ENCODE assay signal across 23 cellular contexts in the genomic region with DNA sequence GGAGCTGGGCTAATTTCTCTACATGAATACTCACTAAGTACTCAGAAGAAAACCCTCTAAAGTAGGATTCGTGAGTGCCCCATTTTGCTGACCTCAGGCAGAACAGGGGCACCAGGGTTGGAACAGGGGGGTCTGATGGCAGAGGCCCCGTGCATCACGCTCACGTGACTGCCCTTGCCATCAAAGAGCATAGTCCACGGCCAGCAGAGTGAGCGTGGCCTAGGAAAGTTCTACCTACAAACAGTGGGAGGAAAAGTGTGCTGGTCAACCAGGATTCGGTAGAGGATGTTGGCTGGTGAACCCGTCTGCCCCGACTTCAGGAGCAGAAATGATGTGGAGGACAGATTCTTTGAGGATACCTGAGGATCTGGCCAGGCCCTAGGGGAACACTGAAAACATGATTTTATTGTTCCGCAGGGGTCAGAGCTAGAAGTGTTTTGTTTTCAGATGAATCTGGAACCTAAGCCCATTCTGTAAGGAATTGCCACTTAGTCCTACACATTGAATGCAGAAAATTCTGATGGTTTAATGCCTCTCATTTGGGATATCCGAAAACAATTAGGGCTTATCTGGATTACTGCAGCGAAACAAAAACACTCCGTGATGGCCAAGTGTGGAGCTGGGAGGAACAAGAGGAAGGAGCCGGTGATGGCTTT.
A peak's percentile ranks its signal among the peaks of the same experiment; 100 is the strongest.
DNase-seq lines count a peak whose midpoint lies in the region; ATAC-seq and TF ChIP-seq lines count a peak whose summit lies in the region.
"Had no signal": no experiment of that assay in that cellular context is flagged by ENCODE, and none has a peak within 500 bp of the region (broad histone marks: within the 10 kb centered on the region; RNA-seq: fewer than 3 reads in every experiment).

No MANE protein-coding gene starts in this region.

- POLR2A ChIA-PET in PC-3 (lab: Charles Lee; ENCODE audit: unreplicated experiment) = interaction anchor here (0.7 to 1.1 kb wide), 3 partner anchors 9 to 66 kb away, joined by 3 read pairs; no protein-coding TSS in a partner anchor
- POLR2A ChIA-PET in activated CD4-positive, alpha-beta memory T cell treated with anti-CD3 and anti-CD28 coated beads for 36 hours (lab: Charles Lee) = no interaction called here

- no peaks in the 10 kb centered on the region for H3K36me3 Mint-ChIP-seq in activated CD4-positive, alpha-beta memory T cell treated with anti-CD3 and anti-CD28 coated beads for 36 hours
- H3K36me3 Mint-ChIP-seq in GM23338 (ENCODE audit: low read depth) = no peaks in the 10 kb centered on the region; the same call in 2 of the 3 replicates
- no peaks in the 10 kb centered on the region for H3K36me3 Mint-ChIP-seq in activated T-helper 2 cell treated with anti-CD3 and anti-CD28 coated beads, Interferon-gamma antibody, Interleukin-2, Interleukin-4, amounts not matched to agents 10 μg/mL and 5 μg/mL and 100 μg/mL, durations not matched to agents 14 hours and 24 hours and 36 hours (ENCODE audit: low read depth)
- H3K36me3 Mint-ChIP-seq: activated naive CD8-positive, alpha-beta T cell; neural progenitor cell; stimulated activated effector memory CD8-positive, alpha-beta T cell treated with anti-CD3 and anti-CD28 coated beads, Interleukin-12 subunit alpha, Interleukin-12 subunit beta, amount 100 ng/mL, for 72 hours had no signal

- H3K27ac ChIP-seq in PC-3 (ENCODE audit: low read length) (peak overlapping the region; percentile 97), mammary epithelial cell (ENCODE audit: insufficient read depth, low read depth, low read length) (peak overlapping the region; percentile 77), liver (ENCODE audit: low read depth in 1 of 2, low read length in 2 of 2) (peak overlapping the region; percentile 72 to 86), smooth muscle cell (ENCODE audit: low read depth) (peak overlapping the region; percentile 97), GM23338 (ENCODE audit: low read depth) (no peak overlapping the region)
- H3K27ac ChIP-seq: colonic mucosa, neural progenitor cell, thyroid gland, VCaP had no signal

- no peak overlapping the region for H3K27ac Mint-ChIP-seq in activated CD4-positive, alpha-beta memory T cell treated with anti-CD3 and anti-CD28 coated beads for 36 hours
- H3K27ac Mint-ChIP-seq in GM23338 = no peak overlapping the region
- H3K27ac Mint-ChIP-seq in activated T-helper 2 cell treated with anti-CD3 and anti-CD28 coated beads, Interferon-gamma antibody, Interleukin-2, Interleukin-4, amounts not matched to agents 10 μg/mL and 5 μg/mL and 100 μg/mL, durations not matched to agents 14 hours and 24 hours and 36 hours = no peak overlapping the region
- H3K27ac Mint-ChIP-seq: activated naive CD8-positive, alpha-beta T cell; activated T-cell treated with anti-CD3 and anti-CD28 coated beads, Interleukin-2, amount 50 U/mL, for 24 hours; neural progenitor cell; stimulated activated effector memory CD8-positive, alpha-beta T cell treated with anti-CD3 and anti-CD28 coated beads, Interleukin-12 subunit alpha, Interleukin-12 subunit beta, amount 100 ng/mL, for 72 hours; T-helper 1 cell treated with Interleukin-12 subunit alpha and Interleukin-12 subunit beta and Interleukin-4 antibody, amounts not matched to agents 30 μg/mL and 1 μg/mL, for 36 hours had no signal

- H3K9me3 Mint-ChIP-seq in activated CD4-positive, alpha-beta memory T cell treated with anti-CD3 and anti-CD28 coated beads for 36 hours = no peaks in the 10 kb centered on the region
- H3K9me3 Mint-ChIP-seq in GM23338 = peaks cover 3% of the 10 kb centered on the region; the same call in 2 of the 3 replicates
- H3K9me3 Mint-ChIP-seq in activated T-helper 2 cell treated with anti-CD3 and anti-CD28 coated beads, Interferon-gamma antibody, Interleukin-2, Interleukin-4, amounts not matched to agents 10 μg/mL and 5 μg/mL and 100 μg/mL, durations not matched to agents 14 hours and 24 hours and 36 hours = no peaks in the 10 kb centered on the region
- H3K9me3 Mint-ChIP-seq: activated T-cell treated with anti-CD3 and anti-CD28 coated beads, Interleukin-2, amount 50 U/mL, for 24 hours; T-helper 1 cell treated with Interleukin-12 subunit alpha and Interleukin-12 subunit beta and Interleukin-4 antibody, amounts not matched to agents 30 μg/mL and 1 μg/mL, for 36 hours had no signal

- H3K9ac ChIP-seq in PC-3 (ENCODE audit: low read length) = peak overlapping the region; percentile 81
- no peak overlapping the region for H3K9ac ChIP-seq in mammary epithelial cell (ENCODE audit: insufficient read depth, low read length)
- H3K9ac ChIP-seq in liver (ENCODE audit: low read depth in 1 of 2, low read length in 2 of 2) = no peak overlapping the region
- H3K9ac ChIP-seq in smooth muscle cell (ENCODE audit: low read depth) = peak overlapping the region; percentile 24
- H3K9ac ChIP-seq: neural progenitor cell had no signal

- no peaks in the 10 kb centered on the region for H3K4me1 Mint-ChIP-seq in activated CD4-positive, alpha-beta memory T cell treated with anti-CD3 and anti-CD28 coated beads for 36 hours (ENCODE audit: low read depth)
- no peaks in the 10 kb centered on the region for H3K4me1 Mint-ChIP-seq in GM23338
- H3K4me1 Mint-ChIP-seq in activated T-helper 2 cell treated with anti-CD3 and anti-CD28 coated beads, Interferon-gamma antibody, Interleukin-2, Interleukin-4, amounts not matched to agents 10 μg/mL and 5 μg/mL and 100 μg/mL, durations not matched to agents 14 hours and 24 hours and 36 hours (ENCODE audit: low read depth) = no peaks in the 10 kb centered on the region
- H3K4me1 Mint-ChIP-seq: neural progenitor cell; stimulated activated effector memory CD8-positive, alpha-beta T cell treated with anti-CD3 and anti-CD28 coated beads, Interleukin-12 subunit alpha, Interleukin-12 subunit beta, amount 100 ng/mL, for 72 hours had no signal

- TSS peak; percentile 95 for BruUV-seq in PC-3 (replicated peaks; lab: Mats Ljungman, UMichigan)
- BruUV-seq in mammary epithelial cell (replicated peaks; lab: Mats Ljungman, UMichigan) = TSS peak; percentile 81

- no peaks in the 10 kb centered on the region for H3K9me3 ChIP-seq in PC-3 (ENCODE audit: low read length)
- no peaks in the 10 kb centered on the region for H3K9me3 ChIP-seq in mammary epithelial cell (replicated peaks; ENCODE audit: insufficient read depth, low read length)
- H3K9me3 ChIP-seq in liver (ENCODE audit: control insufficient read depth in 4 of 4, low read length in 3 of 4) = no peaks in the 10 kb centered on the region
- no peaks in the 10 kb centered on the region for H3K9me3 ChIP-seq in smooth muscle cell (replicated peaks; ENCODE audit: low read depth)
- H3K9me3 ChIP-seq: body of pancreas, colonic mucosa, thyroid gland had no signal

- peak overlapping the region; percentile 37; the same call in 1 of the 2 replicates for H3K4me3 ChIP-seq in PC-3 (ENCODE audit: low read length)
- no peak overlapping the region for H3K4me3 ChIP-seq in mammary epithelial cell (replicated peaks in 1 of 3; ENCODE audit: insufficient read depth in 1 of 3, low read depth in 2 of 3, low read length in 3 of 3)
- no peak overlapping the region for H3K4me3 ChIP-seq in liver (ENCODE audit: low read depth in 1 of 3, low read length in 3 of 3)
- H3K4me3 ChIP-seq in smooth muscle cell = no peak overlapping the region
- H3K4me3 ChIP-seq in GM23338 = no peak overlapping the region
- H3K4me3 ChIP-seq: body of pancreas, colonic mucosa, neural progenitor cell, thyroid gland had no signal

- no peaks in the 10 kb centered on the region for H3K36me3 ChIP-seq in PC-3 (ENCODE audit: low read depth, low read length)
- H3K36me3 ChIP-seq in mammary epithelial cell (ENCODE audit: insufficient read depth, low read length) = no peaks in the 10 kb centered on the region
- H3K36me3 ChIP-seq in liver (ENCODE audit: control insufficient read depth in 4 of 4, insufficient read depth in 3 of 4, low read depth in 1 of 4, low read length in 3 of 4) = no peaks in the 10 kb centered on the region
- no peaks in the 10 kb centered on the region for H3K36me3 ChIP-seq in smooth muscle cell (ENCODE audit: low read depth)
- no peaks in the 10 kb centered on the region for H3K36me3 ChIP-seq in GM23338 (ENCODE audit: insufficient read depth)
- H3K36me3 ChIP-seq: colonic mucosa, neural progenitor cell, thyroid gland had no signal

- ATAC-seq in PC-3 = peak; percentile 1
- ATAC-seq in GM23338 = no peak

- H3K9me2 ChIP-seq in PC-3 (replicated peaks; ENCODE audit: low read length) (no peaks in the 10 kb centered on the region), GM23338 (ENCODE audit: insufficient read depth) (no peaks in the 10 kb centered on the region)

- H2AFZ ChIP-seq in PC-3 (ENCODE audit: low read length) (0 out of 2 replicates have a peak overlapping the region, but pooled peaks have one; percentile 10), mammary epithelial cell (ENCODE audit: low read depth, low read length) (peak overlapping the region; percentile 57), smooth muscle cell (ENCODE audit: low read depth) (no peak overlapping the region), GM23338 (no peak overlapping the region)
- H2AFZ ChIP-seq: neural progenitor cell had no signal

- in situ Hi-C loops in mammary epithelial cell (cut with MboI; ENCODE audit: low sequenced_read_pairs in 2 of 2) = loop anchor here in 1 of 2 donors (5.0 kb wide), 1 partner anchor 34 kb away; no protein-coding TSS in a partner anchor

- peaks cover 45% of the 10 kb centered on the region for H3K4me1 ChIP-seq in PC-3 (ENCODE audit: insufficient read depth, low read length)
- H3K4me1 ChIP-seq in mammary epithelial cell (ENCODE audit: insufficient read depth, low read length) = peaks cover 26% of the 10 kb centered on the region
- peaks cover 3 to 17% (median 12%) of the 10 kb centered on the region in 4 donors for H3K4me1 ChIP-seq in liver (ENCODE audit: control insufficient read depth in 4 of 4, insufficient read depth in 4 of 4, low read length in 3 of 4)
- H3K4me1 ChIP-seq in smooth muscle cell (ENCODE audit: low read depth) = peaks cover 3% of the 10 kb centered on the region
- no peaks in the 10 kb centered on the region for H3K4me1 ChIP-seq in GM23338 (ENCODE audit: insufficient read depth)
- H3K4me1 ChIP-seq: colonic mucosa, neural progenitor cell had no signal

- DNase-seq in PC-3 (no peak), mammary epithelial cell (no peak), smooth muscle cell (lab: John Stamatoyannopoulos, UW; ENCODE audit: unreplicated experiment) (no peak), GM23338 (ENCODE audit: low spot score) (no peak)
- DNase-seq in activated CD4-positive, alpha-beta memory T cell treated with anti-CD3 and anti-CD28 coated beads for 36 hours = no peak
- DNase-seq in activated T-helper 2 cell treated with anti-CD3 and anti-CD28 coated beads, Interferon-gamma antibody, Interleukin-2, Interleukin-4, amounts not matched to agents 10 μg/mL and 5 μg/mL and 100 μg/mL, durations not matched to agents 14 hours and 24 hours and 36 hours (ENCODE audit: low spot score) = no peak
- DNase-seq: activated CD4-positive, alpha-beta T cell treated with anti-CD3 and anti-CD28 coated beads, Interleukin-2, amount 50 U/mL, for 4 hours; activated T-cell treated with anti-CD3 and anti-CD28 coated beads, Interleukin-2, amount 50 U/mL, for 24 hours; colonic mucosa; midbrain; NCI-H1105 treated with DMSO at 0.1 percent for 48 hours; NCI-H2107; NCI-H510A treated with DMSO at 0.1 percent for 48 hours; retina; SHP77 treated with DMSO at 0.1 percent for 48 hours; thyroid gland had no signal

- CTCF ChIA-PET in PC-3 (lab: Charles Lee) = interaction anchor here (0.6 to 0.7 kb wide), 2 partner anchors 10 to 11 kb away, joined by 3 read pairs; no protein-coding TSS in a partner anchor
- CTCF ChIA-PET in mammary epithelial cell (lab: Charles Lee; ENCODE audit: low non-redundant PET) = no interaction called here
- CTCF ChIA-PET in activated CD4-positive, alpha-beta memory T cell treated with anti-CD3 and anti-CD28 coated beads for 36 hours (lab: Charles Lee) = no interaction called here

- TF ChIP-seq RAD21 in liver (IDR thresholded peaks at IDR 0.05) = no peak

- no peak overlapping the region for H3K4me3 Mint-ChIP-seq in activated CD4-positive, alpha-beta memory T cell treated with anti-CD3 and anti-CD28 coated beads for 36 hours
- no peak overlapping the region for H3K4me3 Mint-ChIP-seq in GM23338
- no peak overlapping the region for H3K4me3 Mint-ChIP-seq in activated T-helper 2 cell treated with anti-CD3 and anti-CD28 coated beads, Interferon-gamma antibody, Interleukin-2, Interleukin-4, amounts not matched to agents 10 μg/mL and 5 μg/mL and 100 μg/mL, durations not matched to agents 14 hours and 24 hours and 36 hours (ENCODE audit: low read depth)
- H3K4me3 Mint-ChIP-seq: activated naive CD8-positive, alpha-beta T cell; activated T-cell treated with anti-CD3 and anti-CD28 coated beads, Interleukin-2, amount 50 U/mL, for 24 hours; neural progenitor cell; stimulated activated effector memory CD8-positive, alpha-beta T cell treated with anti-CD3 and anti-CD28 coated beads, Interleukin-12 subunit alpha, Interleukin-12 subunit beta, amount 100 ng/mL, for 72 hours; T-helper 1 cell treated with Interleukin-12 subunit alpha and Interleukin-12 subunit beta and Interleukin-4 antibody, amounts not matched to agents 30 μg/mL and 1 μg/mL, for 36 hours had no signal

- no peaks in the 10 kb centered on the region for H3K27me3 ChIP-seq in PC-3 (ENCODE audit: low read length)
- H3K27me3 ChIP-seq in mammary epithelial cell (ENCODE audit: insufficient read depth, low read length) = no peaks in the 10 kb centered on the region
- no peaks in the 10 kb centered on the region for H3K27me3 ChIP-seq in liver (ENCODE audit: control insufficient read depth in 4 of 4, insufficient read depth in 4 of 4, low read length in 3 of 4)
- no peaks in the 10 kb centered on the region for H3K27me3 ChIP-seq in smooth muscle cell (ENCODE audit: low read depth)
- H3K27me3 ChIP-seq in GM23338 (ENCODE audit: insufficient read depth) = no peaks in the 10 kb centered on the region
- H3K27me3 ChIP-seq: body of pancreas, colonic mucosa, neural progenitor cell, thyroid gland had no signal

- H3K79me2 ChIP-seq in PC-3 (ENCODE audit: low read length) (no peaks in the 10 kb centered on the region), mammary epithelial cell (ENCODE audit: insufficient read depth, low read length) (no peaks in the 10 kb centered on the region), smooth muscle cell (ENCODE audit: low read depth) (no peaks in the 10 kb centered on the region), GM23338 (replicated peaks; ENCODE audit: insufficient read depth) (no peaks in the 10 kb centered on the region)

- H3K27me3 Mint-ChIP-seq in activated CD4-positive, alpha-beta memory T cell treated with anti-CD3 and anti-CD28 coated beads for 36 hours = peaks cover 2% of the 10 kb centered on the region
- H3K27me3 Mint-ChIP-seq in GM23338 (ENCODE audit: insufficient read depth, low read depth, poor library complexity) = peaks cover 6% of the 10 kb centered on the region
- H3K27me3 Mint-ChIP-seq in activated T-helper 2 cell treated with anti-CD3 and anti-CD28 coated beads, Interferon-gamma antibody, Interleukin-2, Interleukin-4, amounts not matched to agents 10 μg/mL and 5 μg/mL and 100 μg/mL, durations not matched to agents 14 hours and 24 hours and 36 hours (ENCODE audit: low read depth) = peaks cover 4% of the 10 kb centered on the region
- H3K27me3 Mint-ChIP-seq: activated naive CD8-positive, alpha-beta T cell had no signal

- H4K20me1 ChIP-seq in PC-3 (ENCODE audit: low read length) (no peaks in the 10 kb centered on the region), mammary epithelial cell (ENCODE audit: insufficient read depth, low read length) (no peaks in the 10 kb centered on the region), smooth muscle cell (ENCODE audit: low read depth) (no peaks in the 10 kb centered on the region), GM23338 (replicated peaks; ENCODE audit: insufficient read depth) (no peaks in the 10 kb centered on the region)

- WGBS in mammary epithelial cell (ENCODE audit: low coverage, missing lambda C conversion rate) = 52% methylated on average over 14 of the region's 14 CpGs
- WGBS in liver = 74% methylated on average over 14 of the region's 14 CpGs
- WGBS in smooth muscle cell (ENCODE audit: low lambda C conversion rate) = 74% methylated on average over 14 of the region's 14 CpGs

- H3K4me2 ChIP-seq in PC-3 (ENCODE audit: low read length) (peak overlapping the region; percentile 68), mammary epithelial cell (ENCODE audit: insufficient read depth, low read depth, low read length) (peak overlapping the region; percentile 63), smooth muscle cell (peak overlapping the region; percentile 63), GM23338 (no peak overlapping the region)
- H3K4me2 ChIP-seq: neural progenitor cell had no signal

- H3F3A ChIP-seq in PC-3 (ENCODE audit: low read length, unreplicated experiment) (no peaks in the 10 kb centered on the region), smooth muscle cell (ENCODE audit: low read depth) (no peaks in the 10 kb centered on the region), GM23338 (replicated peaks; ENCODE audit: low read depth) (no peaks in the 10 kb centered on the region)

- intact Hi-C loops in PC-3 (cut with micrococcal nuclease) (loop anchor here (1.0 to 5.0 kb wide), 10 partner anchors 11 to 206 kb away; no protein-coding TSS in a partner anchor), mammary epithelial cell (cut with micrococcal nuclease) (loop anchor here (1.0 kb wide), 2 partner anchors 11 to 32 kb away; no protein-coding TSS in a partner anchor)
- intact Hi-C loops in activated CD4-positive, alpha-beta memory T cell treated with anti-CD3 and anti-CD28 coated beads for 36 hours (cut with micrococcal nuclease) = no loop called here
- intact Hi-C loops in activated T-helper 2 cell treated with anti-CD3 and anti-CD28 coated beads, Interferon-gamma antibody, Interleukin-2, Interleukin-4, amounts not matched to agents 10 μg/mL and 5 μg/mL and 100 μg/mL, durations not matched to agents 14 hours and 24 hours and 36 hours (cut with micrococcal nuclease) = no loop called here

- dilution Hi-C loops in mammary epithelial cell (cut with HindIII; ENCODE audit: low sequenced_read_pairs) = no loop called here

- TF ChIP-seq CTCF in PC-3 (conservative IDR thresholded peaks at IDR 0.05; ENCODE audit: low read depth, low read length) = no peak
- no peak for TF ChIP-seq CTCF in mammary epithelial cell (conservative IDR thresholded peaks at IDR 0.05 in 1 of 2, IDR thresholded peaks at IDR 0.05 in 1 of 2; ENCODE audit: extremely low read depth in 1 of 2, insufficient read depth in 1 of 2, low read depth in 1 of 2, low read length in 2 of 2)
- no peak for TF ChIP-seq CTCF in liver (IDR thresholded peaks at IDR 0.05; ENCODE audit: low read depth, low read length, missing input control)
- TF ChIP-seq CTCF in smooth muscle cell (IDR thresholded peaks at IDR 0.05; ENCODE audit: borderline replicate concordance, insufficient read depth, poor library complexity, severe bottlenecking) = no peak
- TF ChIP-seq CTCF in GM23338 (conservative IDR thresholded peaks at IDR 0.05; ENCODE audit: low read depth in 2 of 2) = no peak

Comparison
In these comparisons a context has a peak if more than half of its experiments do, and no peak if none do; other contexts are left out.
1. H2AFZ ChIP-seq: peak in PC-3 (single experiment) and mammary epithelial cell (single experiment); none in smooth muscle cell (single experiment) and GM23338 (single experiment).
2. H3K9ac ChIP-seq: peak in PC-3 (single experiment) and smooth muscle cell (single experiment); none in mammary epithelial cell (single experiment) and liver (0 of 2).
3. intact Hi-C loops: an anchor here in PC-3 (1.0 to 5.0 kb wide) and mammary epithelial cell (1.0 kb wide); none called in activated CD4-positive, alpha-beta memory T cell treated with anti-CD3 and anti-CD28 coated beads for 36 hours and activated T-helper 2 cell treated with anti-CD3 and anti-CD28 coated beads, Interferon-gamma antibody, Interleukin-2, Interleukin-4, amounts not matched to agents 10 μg/mL and 5 μg/mL and 100 μg/mL, durations not matched to agents 14 hours and 24 hours and 36 hours.